Comparison of ENCODE assay signal across 20 cellular contexts in the genomic region with DNA sequence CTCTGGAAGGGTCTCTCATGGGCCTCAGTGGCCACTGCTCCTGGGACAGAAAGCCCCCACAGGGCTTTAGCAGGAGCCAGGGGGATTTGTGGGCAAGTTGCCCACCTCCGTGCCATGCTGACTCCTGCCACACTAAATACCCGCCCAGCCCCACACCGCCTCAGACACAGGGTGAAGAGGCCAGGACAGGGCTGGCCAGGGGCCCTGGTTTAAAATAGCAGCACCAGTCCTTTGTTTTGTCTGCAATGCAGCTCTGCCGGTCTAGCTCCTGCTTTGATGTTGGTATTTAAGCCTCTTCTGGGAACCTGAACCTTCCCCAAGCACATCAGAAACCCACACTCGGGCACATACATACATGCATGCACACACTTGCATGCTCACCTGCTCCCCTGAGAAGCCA. TPM values are rescaled to one million over a fixed set of nuclear protein-coding genes. Genes with fewer than 3 reads are reported as not detected.
A peak's percentile ranks its signal among the peaks of the same experiment; 100 is the strongest.
DNase-seq lines count a peak whose midpoint lies in the region; ATAC-seq and TF ChIP-seq lines count a peak whose summit lies in the region.
"Had no signal": no experiment of that assay in that cellular context is flagged by ENCODE, and none has a peak within 500 bp of the region (broad histone marks: within the 10 kb centered on the region; RNA-seq: fewer than 3 reads in every experiment).

No MANE protein-coding gene starts in this region.

- no peak for TF ChIP-seq POLR2A in GM18505 (IDR thresholded peaks at IDR 0.05; ENCODE audit: borderline replicate concordance, extremely low read depth, insufficient read depth, insufficient read length)

- no peak overlapping the region for H3K23ac ChIP-seq in mesendoderm (ENCODE audit: low read length)

- H3K27me3 Mint-ChIP-seq in endodermal cell (ENCODE audit: insufficient read depth): peaks cover 10% of the 10 kb centered on the region

- no peak overlapping the region for H2AK5ac ChIP-seq in mesendoderm (ENCODE audit: low read length)

- H3K79me1 ChIP-seq in mesendoderm (ENCODE audit: low read length): no peaks in the 10 kb centered on the region

- TF ChIP-seq CTCF in 22Rv1 (IDR thresholded peaks at IDR 0.05) (no peak), endodermal cell (conservative IDR thresholded peaks at IDR 0.05) (no peak), psoas muscle (IDR thresholded peaks at IDR 0.05) (no peak)

- H3K4me1 Mint-ChIP-seq in endodermal cell: no peaks in the 10 kb centered on the region

- H3K4me3 Mint-ChIP-seq in endodermal cell: no peak overlapping the region
- H3K4me3 Mint-ChIP-seq: H9 had no signal

- H3K27ac Mint-ChIP-seq in endodermal cell: no peak overlapping the region

- no peak overlapping the region for H3K4me3 ChIP-seq in endodermal cell (ENCODE audit: low read length)
- H3K4me3 ChIP-seq in psoas muscle: no peak overlapping the region
- H3K4me3 ChIP-seq in mesendoderm (ENCODE audit: low read length): no peak overlapping the region

- no peak overlapping the region for H4K5ac ChIP-seq in mesendoderm (ENCODE audit: low read length)

- H3K9ac ChIP-seq in endodermal cell (ENCODE audit: extremely low read depth, low read length, poor library complexity, severe bottlenecking): no peak overlapping the region
- H3K9ac ChIP-seq in mesendoderm (ENCODE audit: low read length): no peak overlapping the region

- WGBS in endodermal cell (ENCODE audit: insufficient coverage in 1 of 2, insufficient read length in 1 of 2), 2 experiments: 84 to 89% methylated on average over 4 to 5 of the region's 5 CpGs
- 44 to 69% (median 54%) methylated on average over 5 of the region's 5 CpGs for WGBS in psoas muscle, 3 donors
- no CpG with 5 or more reads among the region's 5 CpGs for WGBS in mesendoderm (ENCODE audit: extremely low coverage, insufficient coverage, low lambda C conversion rate)

- H3K56ac ChIP-seq in mesendoderm (ENCODE audit: low read length): no peak overlapping the region

- H2BK5ac ChIP-seq in mesendoderm (ENCODE audit: low read length): no peak overlapping the region

- peaks cover 23% of the 10 kb centered on the region for H3K9me3 Mint-ChIP-seq in endodermal cell

- ATAC-seq in psoas muscle (peak in 3 of 4 donors; percentile 57 to 78 (median 70)), GM18505 (IDR thresholded peaks at IDR 0.05; ENCODE audit: unreplicated experiment) (no peak), GM21381 (IDR thresholded peaks at IDR 0.05; ENCODE audit: unreplicated experiment) (no peak)
- ATAC-seq: Panc1 had no signal

- H3K79me2 ChIP-seq in mesendoderm (ENCODE audit: control insufficient read depth, insufficient read depth, low read length): no peaks in the 10 kb centered on the region

- H3K36me3 Mint-ChIP-seq in endodermal cell (ENCODE audit: low read depth): peaks cover 28% of the 10 kb centered on the region

- H3K27me3 ChIP-seq in endodermal cell (ENCODE audit: control insufficient read depth, insufficient read depth, low read length, poor library complexity, severe bottlenecking) (no peaks in the 10 kb centered on the region), psoas muscle (ENCODE audit: insufficient read depth in 3 of 3, low read length in 2 of 3) (no peaks in the 10 kb centered on the region), mesendoderm (ENCODE audit: insufficient read depth, low read length, poor library complexity) (no peaks in the 10 kb centered on the region)

- H2BK15ac ChIP-seq in mesendoderm (replicated peaks; ENCODE audit: low read depth): no peak overlapping the region

- peaks cover 23% of the 10 kb centered on the region for H3K9me3 ChIP-seq in endodermal cell (ENCODE audit: control insufficient read depth, low read length)
- H3K9me3 ChIP-seq in psoas muscle: no peaks in the 10 kb centered on the region

- intact Hi-C loops in psoas muscle (cut with DNase I): no loop called here

- DNase-seq in endodermal cell: no peak
- peak; percentile 14 for DNase-seq in iPS-NIHi11 (ENCODE audit: low spot score)
- DNase-seq in psoas muscle: no peak
- no peak for DNase-seq in mesendoderm
- DNase-seq in GM19238 (ENCODE audit: insufficient read length, low spot score): no peak
- DNase-seq: GF-D8, H9, Kasumi-1, MM.1S, NCI-H1092 treated with DMSO at 0.1 percent for 48 hours, NCI-H1694 treated with DMSO at 0.1 percent for 48 hours, NCI-H2107, NCI-H226, NCI-H524 treated with DMSO at 0.1 percent for 48 hours, SHP77 treated with DMSO at 0.1 percent for 48 hours had no signal

- no peaks in the 10 kb centered on the region for H3K4me1 ChIP-seq in endodermal cell (ENCODE audit: control insufficient read depth, insufficient read depth, low read length)
- H3K4me1 ChIP-seq in psoas muscle: peaks cover 3% of the 10 kb centered on the region
- H3K4me1 ChIP-seq in mesendoderm (ENCODE audit: control insufficient read depth, low read depth, low read length): no peaks in the 10 kb centered on the region

- peak overlapping the region; percentile 25; the same call in 1 of the 2 replicates for H3K27ac ChIP-seq in 22Rv1
- peak overlapping the region; percentile 44 for H3K27ac ChIP-seq in endodermal cell (ENCODE audit: low read depth, low read length)
- no peak overlapping the region for H3K27ac ChIP-seq in psoas muscle
- H3K27ac ChIP-seq in mesendoderm (ENCODE audit: low read depth, low read length): no peak overlapping the region
- H3K27ac ChIP-seq: C4-2B had no signal

- H3K36me3 ChIP-seq in endodermal cell (ENCODE audit: control insufficient read depth, insufficient read depth, low read length) (peaks cover 11% of the 10 kb centered on the region), psoas muscle (ENCODE audit: insufficient read depth in 1 of 2, low read depth in 1 of 2) (no peaks in the 10 kb centered on the region), mesendoderm (ENCODE audit: control insufficient read depth, insufficient read depth, low read length) (no peaks in the 10 kb centered on the region)

- no peak overlapping the region for H3K4me2 ChIP-seq in mesendoderm (ENCODE audit: low read length)

- no peak overlapping the region for H3K4ac ChIP-seq in mesendoderm (ENCODE audit: low read depth, low read length)

- no peak overlapping the region for H2BK120ac ChIP-seq in mesendoderm (ENCODE audit: low read depth, low read length)

- no peak overlapping the region for H4K8ac ChIP-seq in mesendoderm (ENCODE audit: low read depth, low read length)

- H3K18ac ChIP-seq in mesendoderm (ENCODE audit: low read length): no peak overlapping the region

RNA-seq across cellular contexts. Expression of a gene that starts 14.4 kb away (rescaled TPM):
- total RNA-seq in endodermal cell (100 to 1,000 TPM; 103 to 136 TPM), psoas muscle (10 to 100 TPM; 18.5 to 27.9 (median 23.8) TPM)
- 48.8 TPM for polyA plus RNA-seq in endodermal cell (2013, experiment 1 of 2)
- 55.8 TPM for polyA plus RNA-seq in endodermal cell (2013, experiment 2 of 2)
- polyA plus RNA-seq in psoas muscle: 10 to 100 TPM in 1 of 3 donors, 1 to 10 TPM in 2; 5.9 to 15.8 (median 7.3) TPM
- polyA plus RNA-seq in mesendoderm (2013, experiment 1 of 2): 23.2 TPM
- polyA plus RNA-seq in mesendoderm (2013, experiment 2 of 2): 22.9 TPM

Comparison
In these comparisons a context has a peak if more than half of its experiments do, and no peak if none do; other contexts are left out.
1. H3K27ac ChIP-seq: peak in 22Rv1 (single experiment) and endodermal cell (single experiment); none in psoas muscle (single experiment) and mesendoderm (single experiment).
2. ATAC-seq: peak in psoas muscle (3 of 4); none in GM18505 (single experiment) and GM21381 (single experiment).